ENCODE assay signal across 1 cellular context in genomic region chr2:101341901-101342624, GRCh38.
TF ChIP-seq lines count a peak whose summit lies in the region.

No MANE protein-coding gene starts in this region.

TF ChIP-seq in HEK293T, 16 proteins besides CTCF, POLR2A, EP300 and RAD21 (continued from another document):
- TF ChIP-seq FOXM1 (IDR thresholded peaks at IDR 0.05; ENCODE audit: borderline replicate concordance), result no peak
- no peak for TF ChIP-seq L3MBTL2 (conservative IDR thresholded peaks at IDR 0.05)
- no peak for TF ChIP-seq CTBP1 (IDR thresholded peaks at IDR 0.05; ENCODE audit: borderline replicate concordance)
- no peak for TF ChIP-seq ELF4 (IDR thresholded peaks at IDR 0.05)
- no peak for TF ChIP-seq BHLHE40 (IDR thresholded peaks at IDR 0.05; ENCODE audit: borderline replicate concordance)
- no peak for TF ChIP-seq ARNT (IDR thresholded peaks at IDR 0.05)
- no peak for TF ChIP-seq TARDBP (IDR thresholded peaks at IDR 0.05)
- TF ChIP-seq FOXK2 (IDR thresholded peaks at IDR 0.05), result no peak
- TF ChIP-seq SP1 (IDR thresholded peaks at IDR 0.05), result no peak
- TF ChIP-seq ZNF384 (IDR thresholded peaks at IDR 0.05), result no peak
- no peak for TF ChIP-seq SUZ12 (IDR thresholded peaks at IDR 0.05)
- no peak for TF ChIP-seq NFRKB (IDR thresholded peaks at IDR 0.05)
- no peak for TF ChIP-seq HDGF (IDR thresholded peaks at IDR 0.05; ENCODE audit: borderline replicate concordance)
- TF ChIP-seq LEF1 (IDR thresholded peaks at IDR 0.05; ENCODE audit: borderline replicate concordance), result no peak
